28 cellular contexts compared by ENCODE assay signal in genomic region chr4:111880116-111880515, GRCh38.
"Had no signal": no experiment of that assay in that cellular context is flagged by ENCODE, and none has a peak within 500 bp of the region (broad histone marks: within the 10 kb centered on the region; RNA-seq: fewer than 3 reads in every experiment).

No MANE protein-coding gene starts in this region.

- H3K9me3 Mint-ChIP-seq: activated B cell treated with CpG ODN at 0.5 μM for 24 hours; activated naive CD4-positive, alpha-beta T cell treated with anti-CD3 and anti-CD28 coated beads, Interleukin-2, amount 50 U/mL, for 72 hours; neural progenitor cell; type B pancreatic cell had no signal

- H3K4me3 ChIP-seq: body of pancreas, esophagus squamous epithelium, left lung, lower lobe of right lung, neural progenitor cell, spleen, thoracic aorta, uterus had no signal

- H3K36me3 ChIP-seq: esophagus squamous epithelium, left lung, lower lobe of right lung, neural progenitor cell, spleen, thoracic aorta, uterus had no signal

- ATAC-seq: activated CD8-positive, alpha-beta memory T cell treated with anti-CD3 and anti-CD28 coated beads, Interleukin-2, amount 10 ng/mL, durations not matched to agents 7 days and 5 days; activated CD8-positive, alpha-beta T cell treated with anti-CD3 and anti-CD28 coated beads, Interleukin-2, amount 10 ng/mL, durations not matched to agents 7 days and 5 days; activated naive CD4-positive, alpha-beta T cell treated with anti-CD3 and anti-CD28 coated beads, Interleukin-2, amount 50 U/mL, for 72 hours; activated T-cell treated with anti-CD3 and anti-CD28 coated beads, Interleukin-2, amount 50 U/mL, for 72 hours; body of pancreas; left lung; lower lobe of right lung; natural killer cell; right cardiac atrium; stimulated activated naive CD8-positive, alpha-beta T cell treated with anti-CD3 and anti-CD28 coated beads, Interleukin-15, Interleukin-2, amounts not matched to agents 100 U/mL and 50 U/mL, for 24 hours had no signal

- H3K27me3 Mint-ChIP-seq: activated CD8-positive, alpha-beta memory T cell treated with anti-CD3 and anti-CD28 coated beads, Interleukin-2, amount 10 ng/mL, durations not matched to agents 7 days and 5 days had no signal

- H3K4me3 Mint-ChIP-seq: activated B cell treated with CpG ODN at 0.5 μM for 24 hours; activated CD8-positive, alpha-beta memory T cell treated with anti-CD3 and anti-CD28 coated beads, Interleukin-2, amount 10 ng/mL, durations not matched to agents 7 days and 5 days; activated CD8-positive, alpha-beta T cell treated with anti-CD3 and anti-CD28 coated beads, Interleukin-2, amount 10 ng/mL, durations not matched to agents 7 days and 5 days; activated T-cell treated with anti-CD3 and anti-CD28 coated beads, Interleukin-2, amount 50 U/mL, for 72 hours; natural killer cell; neural progenitor cell; type B pancreatic cell had no signal

- H3K4me1 Mint-ChIP-seq: activated B cell treated with CpG ODN at 0.5 μM for 24 hours; activated CD8-positive, alpha-beta memory T cell treated with anti-CD3 and anti-CD28 coated beads, Interleukin-2, amount 10 ng/mL, durations not matched to agents 7 days and 5 days; natural killer cell had no signal

- H2AFZ ChIP-seq: neural progenitor cell had no signal

- H3K36me3 Mint-ChIP-seq: activated CD8-positive, alpha-beta memory T cell treated with anti-CD3 and anti-CD28 coated beads, Interleukin-2, amount 10 ng/mL, durations not matched to agents 7 days and 5 days; activated naive CD4-positive, alpha-beta T cell treated with anti-CD3 and anti-CD28 coated beads, Interleukin-2, amount 50 U/mL, for 72 hours; natural killer cell; neural progenitor cell; type B pancreatic cell had no signal

- DNase-seq: activated B cell treated with CpG ODN at 0.5 μM for 24 hours; activated CD4-positive, alpha-beta T cell treated with anti-CD3 and anti-CD28 coated beads, Interleukin-2, amount 50 U/mL, for 1 hour; activated CD8-positive, alpha-beta memory T cell treated with anti-CD3 and anti-CD28 coated beads, Interleukin-2, amount 10 ng/mL, durations not matched to agents 7 days and 5 days; activated CD8-positive, alpha-beta T cell treated with anti-CD3 and anti-CD28 coated beads, Interleukin-2, amount 10 ng/mL, durations not matched to agents 7 days and 5 days; activated naive CD4-positive, alpha-beta T cell; activated T-cell treated with anti-CD3 and anti-CD28 coated beads, Interleukin-2, amount 50 U/mL, for 72 hours; aorta; body of pancreas; dermis blood vessel endothelial cell; effector CD4-positive, alpha-beta T cell; esophagus squamous epithelium; foreskin melanocyte; left lung; lower lobe of right lung; mesenchymal stem cell; natural killer cell; occipital lobe; right cardiac atrium; spleen; stimulated activated CD4-positive, alpha-beta T cell treated with anti-CD3 and anti-CD28 coated beads, Interleukin-4, amount 100 ng/mL, for 1 hour; stimulated activated naive CD8-positive, alpha-beta T cell treated with anti-CD3 and anti-CD28 coated beads, Interleukin-15, Interleukin-2, amounts not matched to agents 100 U/mL and 50 U/mL, for 24 hours; uterus had no signal

- H3K9me3 ChIP-seq: body of pancreas, esophagus squamous epithelium, left lung, lower lobe of right lung, spleen, thoracic aorta, uterus had no signal

- FAIRE-seq: islet of Langerhans had no signal

- H3K4me2 ChIP-seq: neural progenitor cell had no signal

- H3K27ac Mint-ChIP-seq: activated B cell treated with CpG ODN at 0.5 μM for 24 hours; activated CD8-positive, alpha-beta memory T cell treated with anti-CD3 and anti-CD28 coated beads, Interleukin-2, amount 10 ng/mL, durations not matched to agents 7 days and 5 days; activated CD8-positive, alpha-beta T cell treated with anti-CD3 and anti-CD28 coated beads, Interleukin-2, amount 10 ng/mL, durations not matched to agents 7 days and 5 days; activated naive CD4-positive, alpha-beta T cell treated with anti-CD3 and anti-CD28 coated beads, Interleukin-2, amount 50 U/mL, for 72 hours; activated T-cell treated with anti-CD3 and anti-CD28 coated beads, Interleukin-2, amount 50 U/mL, for 72 hours; natural killer cell; neural progenitor cell; type B pancreatic cell had no signal

- H3K27ac ChIP-seq: body of pancreas, epithelial cell of prostate, esophagus squamous epithelium, left lung, lower lobe of right lung, neural progenitor cell, spleen, thoracic aorta, uterus had no signal

- H3K4me1 ChIP-seq: body of pancreas, esophagus squamous epithelium, left lung, lower lobe of right lung, spleen, uterus had no signal

- H3K27me3 ChIP-seq: body of pancreas, left lung, neural progenitor cell, spleen, uterus had no signal

- H3K9ac ChIP-seq: neural progenitor cell had no signal
